ENCODE assay signal across 30 cellular contexts in the genomic region with DNA sequence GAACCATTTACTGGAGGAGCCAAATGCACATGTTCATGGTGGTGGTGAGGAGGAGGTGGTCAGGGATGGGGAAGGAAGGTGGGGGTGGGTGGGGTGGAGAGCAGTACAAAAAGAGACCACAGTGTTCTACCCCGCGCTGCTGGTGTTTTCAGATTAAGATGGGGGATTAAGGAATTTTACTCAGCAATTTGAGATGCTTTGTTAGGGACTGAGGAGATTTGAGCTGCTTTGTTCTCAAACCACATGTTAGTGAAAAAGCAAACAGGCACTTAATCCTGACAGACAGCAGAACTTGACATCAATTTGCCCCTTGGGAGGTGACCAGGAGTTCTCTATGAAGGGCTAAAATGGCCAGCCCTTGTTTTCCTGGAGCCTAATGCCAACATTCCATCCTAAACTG.
DNase-seq lines count a peak whose midpoint lies in the region.
"Had no signal": no experiment of that assay in that cellular context is flagged by ENCODE, and none has a peak within 500 bp of the region (broad histone marks: within the 10 kb centered on the region; RNA-seq: fewer than 3 reads in every experiment).

No MANE protein-coding gene starts in this region.

- H3K9me3 Mint-ChIP-seq in activated CD4-positive, alpha-beta memory T cell treated with anti-CD3 and anti-CD28 coated beads, Interleukin-2, amount 10 ng/mL, durations not matched to agents 7 days and 5 days: no peaks in the 10 kb centered on the region
- H3K9me3 Mint-ChIP-seq: activated CD4-positive, alpha-beta memory T cell treated with anti-CD3 and anti-CD28 coated beads for 36 hours; activated T-helper 1 cell treated with anti-CD3 and anti-CD28 coated beads, Interleukin-12 subunit alpha, Interleukin-12 subunit beta, Interleukin-2, Interleukin-4 antibody, amounts not matched to agents 30 ng/mL and 10 ng/mL and 1 ng/mL, durations not matched to agents 14 hours and 24 hours and 36 hours had no signal

- no peaks in the 10 kb centered on the region for H3K27me3 Mint-ChIP-seq in activated CD4-positive, alpha-beta memory T cell treated with anti-CD3 and anti-CD28 coated beads, Interleukin-2, amount 10 ng/mL, durations not matched to agents 7 days and 5 days
- H3K27me3 Mint-ChIP-seq: activated CD4-positive, alpha-beta memory T cell treated with anti-CD3 and anti-CD28 coated beads for 36 hours; naive thymus-derived CD4-positive, alpha-beta T cell had no signal

- H3K36me3 ChIP-seq in HUES48 (ENCODE audit: control insufficient read depth, insufficient read depth, low read length): no peaks in the 10 kb centered on the region
- H3K36me3 ChIP-seq in iPS-20b (ENCODE audit: insufficient read depth, low read depth, low read length): no peaks in the 10 kb centered on the region
- H3K36me3 ChIP-seq: BLaER1 treated with 17β-estradiol and CSF1 and Interleukin-3, amounts not matched to agents 10 nM and 100 nM; lower lobe of right lung; transverse colon had no signal

- no peak overlapping the region for H3K4me3 ChIP-seq in HUES48 (ENCODE audit: low read depth, low read length)
- 0 out of 2 replicates have a peak overlapping the region, but pooled peaks have one; percentile 3 for H3K4me3 ChIP-seq in iPS-20b (ENCODE audit: low read length)
- no peak overlapping the region for H3K4me3 ChIP-seq in skeletal muscle cell (ENCODE audit: low read depth, low read length)
- H3K4me3 ChIP-seq: BLaER1 treated with 17β-estradiol and CSF1 and Interleukin-3, amounts not matched to agents 10 nM and 100 nM; lower lobe of right lung; transverse colon had no signal

- peak overlapping the region; percentile 67 for H3K27ac ChIP-seq in HUES48 (ENCODE audit: low read depth, low read length)
- H3K27ac ChIP-seq in iPS-20b (ENCODE audit: low read length): no peak overlapping the region
- H3K27ac ChIP-seq: BLaER1 treated with 17β-estradiol and CSF1 and Interleukin-3, amounts not matched to agents 10 nM and 100 nM; foreskin keratinocyte; lower lobe of right lung; transverse colon had no signal

- POLR2A ChIA-PET in activated CD4-positive, alpha-beta memory T cell treated with anti-CD3 and anti-CD28 coated beads, Interleukin-2, amount 10 ng/mL, durations not matched to agents 7 days and 5 days (lab: Charles Lee): no interaction called here

- H3K27me3 ChIP-seq in HUES48 (ENCODE audit: control insufficient read depth, insufficient read depth, low read length): no peaks in the 10 kb centered on the region
- H3K27me3 ChIP-seq in iPS-20b (ENCODE audit: insufficient read depth, low read length): no peaks in the 10 kb centered on the region
- H3K27me3 ChIP-seq: BLaER1 treated with 17β-estradiol and CSF1 and Interleukin-3, amounts not matched to agents 10 nM and 100 nM; foreskin keratinocyte; transverse colon had no signal

- H3K4me3 Mint-ChIP-seq in activated CD4-positive, alpha-beta memory T cell treated with anti-CD3 and anti-CD28 coated beads, Interleukin-2, amount 10 ng/mL, durations not matched to agents 7 days and 5 days: no peak overlapping the region
- H3K4me3 Mint-ChIP-seq: activated CD4-positive, alpha-beta memory T cell treated with anti-CD3 and anti-CD28 coated beads for 36 hours; activated T-helper 1 cell treated with anti-CD3 and anti-CD28 coated beads, Interleukin-12 subunit alpha, Interleukin-12 subunit beta, Interleukin-2, Interleukin-4 antibody, amounts not matched to agents 30 ng/mL and 10 ng/mL and 1 ng/mL, durations not matched to agents 14 hours and 24 hours and 36 hours; naive thymus-derived CD4-positive, alpha-beta T cell; stimulated activated effector memory CD8-positive, alpha-beta T cell treated with anti-CD3 and anti-CD28 coated beads, Interleukin-12 subunit alpha, Interleukin-12 subunit beta, amount 100 ng/mL, for 72 hours had no signal

- H3K9ac ChIP-seq in HUES48 (ENCODE audit: low read depth, low read length): no peak overlapping the region
- H3K9ac ChIP-seq in iPS-20b (ENCODE audit: low read depth, low read length): no peak overlapping the region
- H3K9ac ChIP-seq: BLaER1 treated with 17β-estradiol and CSF1 and Interleukin-3, amounts not matched to agents 10 nM and 100 nM had no signal

- H3K4me1 ChIP-seq in HUES48 (ENCODE audit: control insufficient read depth, insufficient read depth, low read length) (peaks cover 49% of the 10 kb centered on the region), iPS-20b (ENCODE audit: insufficient read depth, low read length) (peaks cover 27% of the 10 kb centered on the region; the same call in 1 of the 2 replicates)
- H3K4me1 ChIP-seq: BLaER1 treated with 17β-estradiol and CSF1 and Interleukin-3, amounts not matched to agents 10 nM and 100 nM; lower lobe of right lung had no signal

- no peak overlapping the region for H3K27ac Mint-ChIP-seq in activated CD4-positive, alpha-beta memory T cell treated with anti-CD3 and anti-CD28 coated beads, Interleukin-2, amount 10 ng/mL, durations not matched to agents 7 days and 5 days
- H3K27ac Mint-ChIP-seq: activated CD4-positive, alpha-beta memory T cell treated with anti-CD3 and anti-CD28 coated beads for 36 hours; activated T-helper 1 cell treated with anti-CD3 and anti-CD28 coated beads, Interleukin-12 subunit alpha, Interleukin-12 subunit beta, Interleukin-2, Interleukin-4 antibody, amounts not matched to agents 30 ng/mL and 10 ng/mL and 1 ng/mL, durations not matched to agents 14 hours and 24 hours and 36 hours; naive thymus-derived CD4-positive, alpha-beta T cell; stimulated activated effector memory CD8-positive, alpha-beta T cell treated with anti-CD3 and anti-CD28 coated beads, Interleukin-12 subunit alpha, Interleukin-12 subunit beta, amount 100 ng/mL, for 72 hours had no signal

- H3K4me1 Mint-ChIP-seq in activated CD4-positive, alpha-beta memory T cell treated with anti-CD3 and anti-CD28 coated beads, Interleukin-2, amount 10 ng/mL, durations not matched to agents 7 days and 5 days: no peaks in the 10 kb centered on the region
- H3K4me1 Mint-ChIP-seq: naive thymus-derived CD4-positive, alpha-beta T cell; stimulated activated effector memory CD8-positive, alpha-beta T cell treated with anti-CD3 and anti-CD28 coated beads, Interleukin-12 subunit alpha, Interleukin-12 subunit beta, amount 100 ng/mL, for 72 hours had no signal

- CTCF ChIA-PET in activated CD4-positive, alpha-beta memory T cell treated with anti-CD3 and anti-CD28 coated beads, Interleukin-2, amount 10 ng/mL, durations not matched to agents 7 days and 5 days (lab: Charles Lee): no interaction called here

- no peaks in the 10 kb centered on the region for H3K36me3 Mint-ChIP-seq in activated CD4-positive, alpha-beta memory T cell treated with anti-CD3 and anti-CD28 coated beads, Interleukin-2, amount 10 ng/mL, durations not matched to agents 7 days and 5 days (ENCODE audit: low read depth)
- H3K36me3 Mint-ChIP-seq: activated CD4-positive, alpha-beta memory T cell treated with anti-CD3 and anti-CD28 coated beads for 36 hours; naive thymus-derived CD4-positive, alpha-beta T cell; stimulated activated effector memory CD8-positive, alpha-beta T cell treated with anti-CD3 and anti-CD28 coated beads, Interleukin-12 subunit alpha, Interleukin-12 subunit beta, amount 100 ng/mL, for 72 hours had no signal

- H3K9me3 ChIP-seq in HUES48 (ENCODE audit: control insufficient read depth, insufficient read depth, low read length): no peaks in the 10 kb centered on the region
- no peaks in the 10 kb centered on the region for H3K9me3 ChIP-seq in iPS-20b (ENCODE audit: insufficient read depth, low read depth, low read length)
- H3K9me3 ChIP-seq: BLaER1 treated with 17β-estradiol and CSF1 and Interleukin-3, amounts not matched to agents 10 nM and 100 nM; lower lobe of right lung; transverse colon had no signal

- DNase-seq in NCI-H82 (lab: John Stamatoyannopoulos, UW) (peak; percentile 98), skeletal muscle cell (ENCODE audit: low read depth) (peak; percentile 5), HPDE6-E6E7 (ENCODE audit: extremely low spot score) (no peak), NCI-H748 treated with DMSO at 0.1 percent for 48 hours (lab: John Stamatoyannopoulos, UW) (no peak)
- DNase-seq in activated CD4-positive, alpha-beta memory T cell treated with anti-CD3 and anti-CD28 coated beads, Interleukin-2, amount 10 ng/mL, durations not matched to agents 7 days and 5 days: no peak
- DNase-seq: activated CD4-positive, alpha-beta memory T cell treated with anti-CD3 and anti-CD28 coated beads for 36 hours; activated CD4-positive, CD25-positive, alpha-beta regulatory T cell; activated CD8-positive, alpha-beta memory T cell treated with anti-CD3 and anti-CD28 coated beads, Interleukin-2, amount 50 U/mL, for 48 hours; activated naive CD4-positive, alpha-beta T cell treated with Interleukin-2 at 50 U/mL for 16 hours; central memory CD4-positive, alpha-beta T cell; cortex of kidney; DMS53; foreskin keratinocyte; head of caudate nucleus; Karpas-422; kidney glomerular epithelial cell; lower lobe of right lung; naive thymus-derived CD4-positive, alpha-beta T cell; NCI-H1930; NCI-H345; NK-92 treated with Interleukin-12 subunit alpha and Interleukin-12 subunit beta, amount 100 ng/mL, for 24 hours; PC-3; stimulated activated CD4-positive, alpha-beta T cell treated with anti-CD3 and anti-CD28 coated beads, Interleukin-15, amount 100 ng/mL, for 24 hours; T-helper 1 cell; transverse colon had no signal

Comparison
In these comparisons a context has a peak if more than half of its experiments do, and no peak if none do; other contexts are left out.
1. DNase-seq: peak in NCI-H82 (single experiment) and skeletal muscle cell (single experiment); none in HPDE6-E6E7 (single experiment), NCI-H748 treated with DMSO at 0.1 percent for 48 hours (single experiment) and activated CD4-positive, alpha-beta memory T cell treated with anti-CD3 and anti-CD28 coated beads, Interleukin-2, amount 10 ng/mL, durations not matched to agents 7 days and 5 days (single experiment).